ENCODE assay signal across 23 cellular contexts in the genomic region with DNA sequence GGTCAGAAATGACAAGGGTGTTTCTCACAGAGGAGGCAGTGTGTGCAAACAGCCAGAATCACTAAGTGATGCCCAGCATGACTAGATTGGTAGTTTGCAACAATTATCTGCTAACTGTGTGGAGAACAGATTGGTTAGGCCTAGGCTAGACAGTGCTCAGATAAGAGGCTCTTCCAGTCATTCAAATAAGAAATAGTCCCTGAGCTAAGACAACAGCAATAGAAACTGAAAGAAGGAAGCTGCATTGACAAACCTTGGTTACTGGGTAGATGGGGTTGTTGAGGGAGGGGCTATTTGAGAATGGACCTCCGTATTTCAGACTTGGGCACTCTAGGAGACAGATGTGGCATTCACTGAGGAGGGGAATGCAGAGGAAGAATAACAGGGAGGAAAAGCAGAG.
DNase-seq lines count a peak whose midpoint lies in the region; ATAC-seq, FAIRE-seq and TF ChIP-seq lines count a peak whose summit lies in the region.
"Had no signal": no experiment of that assay in that cellular context is flagged by ENCODE, and none has a peak within 500 bp of the region (broad histone marks: within the 10 kb centered on the region; RNA-seq: fewer than 3 reads in every experiment).

No MANE protein-coding gene starts in this region.

- no peak for TF ChIP-seq POLR2A in GM12878 (IDR thresholded peaks at IDR 0.05; ENCODE audit: low read depth, low read length)

- no peak for TF ChIP-seq CTCF in GM12878 (IDR thresholded peaks at IDR 0.05 in 2 of 3, conservative IDR thresholded peaks at IDR 0.05 in 1 of 3; ENCODE audit: control insufficient read depth in 2 of 3, extremely low read depth in 1 of 3, insufficient read depth in 1 of 3, low read depth in 3 of 3, low read length in 3 of 3)

- no peaks in the 10 kb centered on the region for H3K4me1 ChIP-seq in GM12878 (ENCODE audit: control insufficient read depth, insufficient read depth, low read length)
- H3K4me1 ChIP-seq in CD4-positive, alpha-beta memory T cell (ENCODE audit: insufficient read depth, low read length) = no peaks in the 10 kb centered on the region
- H3K4me1 ChIP-seq: spleen, upper lobe of left lung had no signal

- H3K79me2 ChIP-seq in GM12878 (ENCODE audit: control insufficient read depth, insufficient read depth, low read length) = no peaks in the 10 kb centered on the region

- no peak overlapping the region for H3K4me2 ChIP-seq in GM12878 (ENCODE audit: control insufficient read depth, insufficient read depth)

- no peak overlapping the region for H3K4me3 ChIP-seq in GM12878
- H3K4me3 ChIP-seq in CD4-positive, alpha-beta memory T cell (ENCODE audit: low read length in 2 of 2) = no peak overlapping the region
- H3K4me3 ChIP-seq: gastroesophageal sphincter, SK-N-MC, spleen, upper lobe of left lung had no signal

- ATAC-seq in GM18858 (IDR thresholded peaks at IDR 0.05; ENCODE audit: unreplicated experiment) (peak; percentile 83), GM21526 (IDR thresholded peaks at IDR 0.05; ENCODE audit: low FRiP score, unreplicated experiment) (peak; percentile 74), HG03354 (IDR thresholded peaks at IDR 0.05; ENCODE audit: poor library complexity, severe bottlenecking, unreplicated experiment) (peak; percentile 43), GM12878 (peak; percentile 87)
- ATAC-seq: activated naive CD4-positive, alpha-beta T cell treated with anti-CD3 and anti-CD28 coated beads, Interleukin-2, amount 50 U/mL, for 72 hours; gastroesophageal sphincter; stimulated activated naive CD8-positive, alpha-beta T cell treated with anti-CD3 and anti-CD28 coated beads, Interleukin-15, Interleukin-2, amounts not matched to agents 100 U/mL and 50 U/mL, for 24 hours had no signal

- no peaks in the 10 kb centered on the region for H3K36me3 ChIP-seq in GM12878 (ENCODE audit: control insufficient read depth in 2 of 2, insufficient read depth in 2 of 2, low read length in 1 of 2)
- H3K36me3 ChIP-seq in CD4-positive, alpha-beta memory T cell (ENCODE audit: insufficient read depth, low read length) = no peaks in the 10 kb centered on the region
- H3K36me3 ChIP-seq: gastroesophageal sphincter, spleen, upper lobe of left lung had no signal

- no TSS peak for BruUV-seq in GM12878 (replicated peaks; lab: Mats Ljungman, UMichigan)

- no peak for TF ChIP-seq RAD21 in GM12878 (IDR thresholded peaks at IDR 0.05; ENCODE audit: insufficient read depth, low read depth, low read length)

- in situ Hi-C loops in GM12878 (cut with MboI) = no loop called here

- FAIRE-seq in GM12878 (lab: Jason Lieb, UNC) = no peak
- FAIRE-seq: HTR-8/SVneo had no signal

- no peaks in the 10 kb centered on the region for H3K9me3 ChIP-seq in GM12878 (replicated peaks; ENCODE audit: control insufficient read depth, insufficient read depth, low read length)
- no peaks in the 10 kb centered on the region for H3K9me3 ChIP-seq in CD4-positive, alpha-beta memory T cell (ENCODE audit: control insufficient read depth in 1 of 2, low read length in 2 of 2)
- H3K9me3 ChIP-seq: gastroesophageal sphincter, spleen, upper lobe of left lung had no signal

- no peaks in the 10 kb centered on the region for H3K27me3 ChIP-seq in GM12878 (replicated peaks in 1 of 2; ENCODE audit: control insufficient read depth in 2 of 2, insufficient read depth in 2 of 2, low read length in 1 of 2)
- H3K27me3 ChIP-seq in CD4-positive, alpha-beta memory T cell (ENCODE audit: insufficient read depth, low read length) = no peaks in the 10 kb centered on the region
- H3K27me3 ChIP-seq: gastroesophageal sphincter, spleen, upper lobe of left lung had no signal

- no peaks in the 10 kb centered on the region for H4K20me1 ChIP-seq in GM12878 (ENCODE audit: control insufficient read depth, insufficient read depth)

- H3K9ac ChIP-seq in GM12878 (ENCODE audit: control insufficient read depth, insufficient read depth, low read length) = no peak overlapping the region

- H3K9me3 Mint-ChIP-seq in CD4-positive, alpha-beta memory T cell = peaks cover 0 to 3% (median under 1%) of the 10 kb centered on the region in 8 donors
- H3K9me3 Mint-ChIP-seq: activated CD4-positive, alpha-beta T cell treated with anti-CD3 and anti-CD28 coated beads, Interleukin-2, amount 10 ng/mL, durations not matched to agents 24 days and 14 days; brain had no signal

- peak overlapping the region; percentile 8 for H2AFZ ChIP-seq in GM12878 (ENCODE audit: control insufficient read depth, low read depth, low read length)

- SMC1A ChIA-PET in GM12878 (lab: Charles Lee; ENCODE audit: uncharacterized antibody, unreplicated experiment) = no interaction called here

- H3K4me1 Mint-ChIP-seq in CD4-positive, alpha-beta memory T cell = no peaks in the 10 kb centered on the region
- H3K4me1 Mint-ChIP-seq: activated CD4-positive, alpha-beta T cell treated with anti-CD3 and anti-CD28 coated beads, Interleukin-2, amount 10 ng/mL, durations not matched to agents 24 days and 14 days had no signal

- no peaks in the 10 kb centered on the region for H3K36me3 Mint-ChIP-seq in CD4-positive, alpha-beta memory T cell
- H3K36me3 Mint-ChIP-seq: naive B cell had no signal

- H3K27me3 Mint-ChIP-seq in CD4-positive, alpha-beta memory T cell = peaks cover 0 to 2% of the 10 kb centered on the region in 2 donors
- H3K27me3 Mint-ChIP-seq: activated CD4-positive, alpha-beta T cell treated with anti-CD3 and anti-CD28 coated beads, Interleukin-2, amount 10 ng/mL, durations not matched to agents 24 days and 14 days; brain; naive B cell had no signal

- RAD21 ChIA-PET in GM12878 (lab: Charles Lee; ENCODE audit: unreplicated experiment) = interaction anchor here (0.8 kb wide), 1 partner anchor 26 kb away, joined by 3 read pairs; no protein-coding TSS in a partner anchor

- WGBS in GM12878 (ENCODE audit: insufficient coverage, insufficient replicate concordance, low lambda C conversion rate, missing lambda C conversion rate) = 0% methylated on average over 1 of the region's 1 CpG

- no peak overlapping the region for H3K4me3 Mint-ChIP-seq in CD4-positive, alpha-beta memory T cell
- H3K4me3 Mint-ChIP-seq: activated CD4-positive, alpha-beta T cell treated with anti-CD3 and anti-CD28 coated beads, Interleukin-2, amount 10 ng/mL, durations not matched to agents 24 days and 14 days; brain had no signal

- POLR2A ChIA-PET in GM12878 (lab: Charles Lee) = interaction anchor here (0.6 kb wide), 1 partner anchor 1890 kb away, joined by 3 read pairs; no protein-coding TSS in a partner anchor
- POLR2A ChIA-PET in CD4-positive, alpha-beta memory T cell (lab: Charles Lee; ENCODE audit: partially characterized antibody) = no interaction called here

- no peak overlapping the region for H3K27ac ChIP-seq in GM12878 (ENCODE audit: control insufficient read depth, insufficient read depth)
- no peak overlapping the region for H3K27ac ChIP-seq in CD4-positive, alpha-beta memory T cell (ENCODE audit: low read depth, low read length)
- H3K27ac ChIP-seq: gastroesophageal sphincter, SK-N-MC, spleen, upper lobe of left lung had no signal

- TF ChIP-seq EP300 in GM12878 (IDR thresholded peaks at IDR 0.05; ENCODE audit: borderline replicate concordance in 1 of 2, control insufficient read depth in 1 of 2, low read depth in 2 of 2, low read length in 2 of 2) = no peak

- CTCF ChIA-PET in GM12878 (lab: Yijun Ruan, JAX) = interaction anchor here (1.0 kb wide), 1 partner anchor 54 kb away, joined by 3 read pairs; no protein-coding TSS in a partner anchor
- CTCF ChIA-PET in CD4-positive, alpha-beta memory T cell (lab: Charles Lee; ENCODE audit: partially characterized antibody) = no interaction called here

- H3K27ac Mint-ChIP-seq in CD4-positive, alpha-beta memory T cell = no peak overlapping the region
- H3K27ac Mint-ChIP-seq: activated CD4-positive, alpha-beta T cell treated with anti-CD3 and anti-CD28 coated beads, Interleukin-2, amount 10 ng/mL, durations not matched to agents 24 days and 14 days had no signal

- intact Hi-C loops in GM12878 (cut with micrococcal nuclease; ENCODE audit: unreplicated experiment) = no loop called here
- intact Hi-C loops in CD4-positive, alpha-beta memory T cell (cut with micrococcal nuclease) = no loop called here

- DNase-seq in GM12878 (ENCODE audit: low read depth, low spot score) = no peak
- no peak for DNase-seq in Ammon's horn (ENCODE audit: low spot score)
- DNase-seq in mucosa of gallbladder (ENCODE audit: low spot score) = no peak
- DNase-seq in GDM1 (lab: John Stamatoyannopoulos, UW) = no peak
- DNase-seq in CD4-positive, alpha-beta memory T cell = no peak
- DNase-seq: activated CD4-positive, alpha-beta T cell treated with anti-CD3 and anti-CD28 coated beads, Interleukin-2, amount 10 ng/mL, durations not matched to agents 24 days and 14 days; DMS153; erythroblast; naive B cell; NCI-H1930; NCI-H510A; spleen; stimulated activated naive CD8-positive, alpha-beta T cell treated with anti-CD3 and anti-CD28 coated beads, Interleukin-15, Interleukin-2, amounts not matched to agents 100 U/mL and 50 U/mL, for 24 hours; T1000; upper lobe of left lung had no signal

TF ChIP-seq in GM12878, 131 proteins besides CTCF, POLR2A, EP300 and RAD21:
- TF ChIP-seq, protein P1, sequence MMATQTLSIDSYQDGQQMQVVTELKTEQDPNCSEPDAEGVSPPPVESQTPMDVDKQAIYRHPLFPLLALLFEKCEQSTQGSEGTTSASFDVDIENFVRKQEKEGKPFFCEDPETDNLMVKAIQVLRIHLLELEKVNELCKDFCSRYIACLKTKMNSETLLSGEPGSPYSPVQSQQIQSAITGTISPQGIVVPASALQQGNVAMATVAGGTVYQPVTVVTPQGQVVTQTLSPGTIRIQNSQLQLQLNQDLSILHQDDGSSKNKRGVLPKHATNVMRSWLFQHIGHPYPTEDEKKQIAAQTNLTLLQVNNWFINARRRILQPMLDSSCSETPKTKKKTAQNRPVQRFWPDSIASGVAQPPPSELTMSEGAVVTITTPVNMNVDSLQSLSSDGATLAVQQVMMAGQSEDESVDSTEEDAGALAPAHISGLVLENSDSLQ (IDR thresholded peaks at IDR 0.05) = peak; percentile 27; the same call in 1 of the 2 replicates
- TF ChIP-seq MTA2 (IDR thresholded peaks at IDR 0.05; ENCODE audit: low read depth) (no peak), ZBED1 (IDR thresholded peaks at IDR 0.05; ENCODE audit: borderline replicate concordance) (no peak)
TF ChIP-seq in GM12878: peak in this region for 1.
